ENCODE assay signal across 8 cellular contexts in the genomic region with DNA sequence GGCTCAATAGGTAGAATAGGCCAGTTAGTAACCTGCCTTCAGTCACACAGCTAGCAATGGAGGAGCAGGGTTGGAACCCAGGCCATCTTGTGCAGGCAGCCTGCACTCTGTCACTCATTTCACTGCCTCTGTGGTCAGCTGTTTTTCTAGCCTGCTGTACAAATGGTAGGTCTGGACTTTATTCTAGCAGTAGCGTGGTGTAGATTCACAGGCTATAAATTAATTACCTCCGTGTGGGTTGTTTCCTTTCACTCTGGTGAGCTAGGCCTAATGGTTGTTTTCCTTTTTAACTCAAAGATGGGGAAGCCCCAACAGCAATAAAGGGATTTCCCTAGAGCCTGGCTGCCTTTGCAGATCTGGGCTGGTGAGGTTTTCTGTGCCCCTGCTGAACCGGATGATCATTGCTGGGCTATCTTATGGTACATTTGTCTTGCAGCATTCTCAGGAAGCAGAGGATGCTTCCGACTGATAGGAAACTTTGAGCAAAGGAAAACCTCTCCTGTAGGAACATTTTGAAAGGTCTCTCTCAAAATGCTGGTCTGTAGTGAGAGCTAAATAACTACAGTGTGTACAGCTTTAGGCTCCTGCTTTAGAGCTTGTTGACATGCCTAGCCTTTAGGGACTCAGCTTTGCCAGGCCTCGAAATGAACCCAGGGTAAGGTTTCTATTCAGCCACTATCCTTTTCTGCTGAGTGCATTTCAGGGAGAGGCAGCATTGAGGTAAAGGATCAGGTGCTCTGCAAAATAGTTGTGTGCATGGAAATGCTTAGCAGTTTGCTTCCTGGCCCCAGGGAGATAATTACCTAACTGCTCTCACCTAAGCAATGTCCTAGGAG.
DNase-seq lines count a peak whose midpoint lies in the region; ATAC-seq and TF ChIP-seq lines count a peak whose summit lies in the region.

No MANE protein-coding gene starts in this region.

- no peak overlapping the region for H3K4me3 ChIP-seq in fibroblast of villous mesenchyme (ENCODE audit: low read depth, low read length)

- peak; percentile 33 for DNase-seq in UCSD-AML1 (lab: John Stamatoyannopoulos, UW; ENCODE audit: unreplicated experiment)
- DNase-seq in fibroblast of villous mesenchyme (ENCODE audit: low read depth), result peak; percentile 34
- DNase-seq in stimulated activated naive CD8-positive, alpha-beta T cell treated with anti-CD3 and anti-CD28 coated beads, Interleukin-15, Interleukin-2, amounts not matched to agents 100 U/mL and 50 U/mL, for 24 hours, result peak; percentile 61
- DNase-seq in ureter (ENCODE audit: low spot score), result no peak
- DNase-seq in NCI-H2029 (lab: John Stamatoyannopoulos, UW), result no peak
- no peak for DNase-seq in hippocampal formation (lab: John Stamatoyannopoulos, UW)

- no peak for TF ChIP-seq CTCF in fibroblast of villous mesenchyme (IDR thresholded peaks at IDR 0.05; ENCODE audit: insufficient read depth, low read depth, low read length)

- ATAC-seq in GM19025 (IDR thresholded peaks at IDR 0.05; ENCODE audit: low read depth, unreplicated experiment), result peak; percentile 99
- ATAC-seq in HG02884 (IDR thresholded peaks at IDR 0.05; ENCODE audit: unreplicated experiment), result peak; percentile 94
- peak; percentile 98 for ATAC-seq in stimulated activated naive CD8-positive, alpha-beta T cell treated with anti-CD3 and anti-CD28 coated beads, Interleukin-15, Interleukin-2, amounts not matched to agents 100 U/mL and 50 U/mL, for 24 hours

Comparison
In these comparisons a context has a peak if more than half of its experiments do, and no peak if none do; other contexts are left out.
1. DNase-seq: peak in UCSD-AML1 (single experiment), fibroblast of villous mesenchyme (single experiment) and stimulated activated naive CD8-positive, alpha-beta T cell treated with anti-CD3 and anti-CD28 coated beads, Interleukin-15, Interleukin-2, amounts not matched to agents 100 U/mL and 50 U/mL, for 24 hours (single experiment); none in ureter (single experiment), NCI-H2029 (single experiment) and hippocampal formation (0 of 2).
2. Peak in every context shown above with its lines, with median percentiles within 50 percentile points of each other: ATAC-seq.